Comparison of ENCODE assay signal across 33 cellular contexts in genomic region chr11:110805764-110806163, GRCh38.
"Had no signal": no experiment of that assay in that cellular context is flagged by ENCODE, and none has a peak within 500 bp of the region (broad histone marks: within the 10 kb centered on the region; RNA-seq: fewer than 3 reads in every experiment).

No MANE protein-coding gene starts in this region.

- H3K9me3 ChIP-seq: adrenal gland, body of pancreas, breast epithelium had no signal

- DNase-seq: activated CD4-positive, alpha-beta memory T cell treated with anti-CD3 and anti-CD28 coated beads, Interleukin-2, amount 10 ng/mL, durations not matched to agents 7 days and 5 days; activated CD4-positive, alpha-beta T cell treated with anti-CD3 and anti-CD28 coated beads for 1 hour; activated CD4-positive, alpha-beta T cell treated with anti-CD3 and anti-CD28 coated beads for 36 hours; activated CD4-positive, alpha-beta T cell treated with anti-CD3 and anti-CD28 coated beads for 48 hours; activated CD4-positive, alpha-beta T cell treated with anti-CD3 and anti-CD28 coated beads, Interleukin-2, amount 50 U/mL, for 48 hours; activated CD4-positive, CD25-positive, alpha-beta regulatory T cell; activated CD8-positive, alpha-beta memory T cell treated with anti-CD3 and anti-CD28 coated beads for 24 hours; activated CD8-positive, alpha-beta memory T cell treated with anti-CD3 and anti-CD28 coated beads, Interleukin-2, amount 10 ng/mL, durations not matched to agents 7 days and 5 days; activated CD8-positive, alpha-beta memory T cell treated with anti-CD3 and anti-CD28 coated beads, Interleukin-2, amount 50 U/mL, for 48 hours; activated CD8-positive, alpha-beta T cell treated with anti-CD3 and anti-CD28 coated beads, Interleukin-2, amount 10 ng/mL, durations not matched to agents 7 days and 5 days; activated effector memory CD4-positive, alpha-beta T cell treated with Interleukin-2 at 50 U/mL for 16 hours; activated gamma-delta T cell treated with Interleukin-2 at 50 U/mL for 16 hours; activated naive CD4-positive, alpha-beta T cell; activated naive CD4-positive, alpha-beta T cell treated with anti-CD3 and anti-CD28 coated beads for 36 hours; activated naive CD4-positive, alpha-beta T cell treated with anti-CD3 and anti-CD28 coated beads, Interleukin-2, amount 50 U/mL, for 16 hours; activated naive CD8-positive, alpha-beta T cell treated with anti-CD3 and anti-CD28 coated beads for 36 hours; activated T-cell treated with anti-CD3 and anti-CD28 coated beads, Interleukin-2, amount 50 U/mL, for 24 hours; activated T-cell treated with anti-CD3 and anti-CD28 coated beads, Interleukin-2, amount 50 U/mL, for 48 hours; adrenal gland; amniotic stem cell; aorta; body of pancreas; brain microvascular endothelial cell; central memory CD4-positive, alpha-beta T cell; T-helper 1 cell; T-helper 2 cell; T-helper 9 cell; WERI-Rb-1 had no signal

- FAIRE-seq: astrocyte had no signal

- H3K27ac ChIP-seq: adrenal gland, body of pancreas, brain microvascular endothelial cell, breast epithelium, WERI-Rb-1 had no signal

- ATAC-seq: activated CD4-positive, alpha-beta T cell treated with anti-CD3 and anti-CD28 coated beads for 36 hours; activated CD4-positive, CD25-positive, alpha-beta regulatory T cell treated with anti-CD3 and anti-CD28 coated beads, Interleukin-2, amount 50 U/mL, for 24 hours; activated CD8-positive, alpha-beta memory T cell treated with anti-CD3 and anti-CD28 coated beads, Interleukin-2, amount 10 ng/mL, durations not matched to agents 7 days and 5 days; activated CD8-positive, alpha-beta T cell treated with anti-CD3 and anti-CD28 coated beads, Interleukin-2, amount 10 ng/mL, durations not matched to agents 7 days and 5 days; activated naive CD4-positive, alpha-beta T cell treated with anti-CD3 and anti-CD28 coated beads, Interleukin-2, amount 50 U/mL, for 72 hours; body of pancreas; WTC11 had no signal

- H3K4me3 ChIP-seq: adrenal gland, body of pancreas, breast epithelium had no signal

- H3K36me3 ChIP-seq: adrenal gland, brain microvascular endothelial cell, breast epithelium, WERI-Rb-1 had no signal

- H3K27me3 ChIP-seq: adrenal gland, body of pancreas, brain microvascular endothelial cell, breast epithelium had no signal

- H3K4me1 ChIP-seq: adrenal gland, body of pancreas, breast epithelium had no signal
